16 cellular contexts compared by ENCODE assay signal in the genomic region with DNA sequence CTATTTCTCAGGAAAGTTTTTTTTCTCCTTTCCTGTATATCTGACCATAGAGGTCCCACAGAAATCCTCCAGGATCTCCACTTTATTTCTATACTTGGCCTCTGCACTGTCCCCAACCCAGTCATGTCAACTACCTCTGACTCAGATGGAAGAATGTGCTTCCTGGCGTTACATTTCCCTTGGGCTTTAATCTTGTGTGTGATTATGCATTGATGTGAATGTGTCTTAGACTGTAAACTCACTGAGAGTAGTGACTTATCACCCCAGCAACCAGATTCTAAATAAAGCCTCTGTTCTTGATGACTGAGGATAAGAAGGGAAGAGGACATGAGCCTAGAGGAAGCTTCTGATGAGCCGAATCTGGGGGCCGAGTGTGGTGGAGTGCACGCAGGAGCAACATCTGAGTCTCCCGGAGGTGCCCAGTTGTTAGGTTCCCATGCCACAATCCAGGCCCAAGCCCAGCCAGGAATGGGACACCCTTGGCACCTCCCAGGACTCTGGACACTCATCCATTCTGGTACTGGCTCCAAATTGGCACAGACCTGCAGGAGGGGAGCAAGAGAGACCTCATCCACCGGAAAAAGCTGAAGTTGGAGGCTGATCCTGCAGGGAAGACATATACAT. TPM values are rescaled to one million over a fixed set of nuclear protein-coding genes. Genes with fewer than 3 reads are reported as not detected.
DNase-seq lines count a peak whose midpoint lies in the region; ATAC-seq and TF ChIP-seq lines count a peak whose summit lies in the region.
"Had no signal": no experiment of that assay in that cellular context is flagged by ENCODE, and none has a peak within 500 bp of the region (broad histone marks: within the 10 kb centered on the region; RNA-seq: fewer than 3 reads in every experiment).

No MANE protein-coding gene starts in this region.

- intact Hi-C loops in A673 (cut with micrococcal nuclease; ENCODE audit: unreplicated experiment): no loop called here

- BruUV-seq in A673 (replicated peaks; lab: Mats Ljungman, UMichigan): no TSS peak

- no peaks in the 10 kb centered on the region for H3K36me3 ChIP-seq in A673 (ENCODE audit: insufficient read depth, low read length, poor library complexity, severe bottlenecking)
- no peaks in the 10 kb centered on the region for H3K36me3 ChIP-seq in GM23248 (ENCODE audit: low read depth)
- H3K36me3 ChIP-seq in gastroesophageal sphincter: no peaks in the 10 kb centered on the region
- H3K36me3 ChIP-seq: sigmoid colon had no signal

- peak overlapping the region; percentile 46 for H3K4me2 ChIP-seq in GM23248 (ENCODE audit: unreplicated experiment)

- H3K27me3 ChIP-seq in A673 (replicated peaks; ENCODE audit: insufficient read depth, low read depth, low read length, poor library complexity) (no peaks in the 10 kb centered on the region), GM23248 (replicated peaks; ENCODE audit: insufficient read depth) (no peaks in the 10 kb centered on the region), gastroesophageal sphincter (no peaks in the 10 kb centered on the region)
- H3K27me3 ChIP-seq: sigmoid colon had no signal

- TF ChIP-seq POLR2A in gastroesophageal sphincter (IDR thresholded peaks at IDR 0.05): no peak

- DNase-seq in A673 (ENCODE audit: low spot score) (peak; percentile 74), GM23248 (peak; percentile 89), astrocyte of the hippocampus (ENCODE audit: low read depth, low spot score) (peak; percentile 31), iris pigment epithelial cell (ENCODE audit: low read depth) (peak; percentile 56)
- DNase-seq in activated CD4-positive, CD25-positive, alpha-beta regulatory T cell treated with anti-CD3 and anti-CD28 coated beads, Interleukin-2, amount 50 U/mL, for 72 hours: no peak
- DNase-seq: activated naive CD4-positive, alpha-beta T cell treated with Interleukin-2 at 50 U/mL for 16 hours; DMS 273 treated with DMSO at 0.1 percent for 48 hours; hypothalamus; NCI-H1930; NCI-H526; sigmoid colon had no signal

- no peaks in the 10 kb centered on the region for H3K4me1 ChIP-seq in A673 (ENCODE audit: insufficient read depth, low read length, poor library complexity, severe bottlenecking)
- H3K4me1 ChIP-seq in GM23248 (ENCODE audit: insufficient read depth): peaks cover 12% of the 10 kb centered on the region
- no peaks in the 10 kb centered on the region for H3K4me1 ChIP-seq in gastroesophageal sphincter
- H3K4me1 ChIP-seq: sigmoid colon had no signal

- WGBS in GM23248 (ENCODE audit: low coverage in 1 of 2, low lambda C conversion rate in 2 of 2, missing lambda C conversion rate in 2 of 2), 2 experiments: 53 to 57% methylated on average over 6 of the region's 6 CpGs
- WGBS in gastroesophageal sphincter (ENCODE audit: low coverage in 1 of 2), 2 donors: 18 to 30% methylated on average over 1 to 2 of the region's 6 CpGs

- H4K20me1 ChIP-seq in GM23248 (ENCODE audit: insufficient read depth): no peaks in the 10 kb centered on the region

- CTCF ChIA-PET in A673 (lab: Charles Lee): no interaction called here

- H3K9me2 ChIP-seq in GM23248 (ENCODE audit: insufficient read depth): no peaks in the 10 kb centered on the region

- no peaks in the 10 kb centered on the region for H3K79me2 ChIP-seq in GM23248 (ENCODE audit: insufficient read depth)

- H2AFZ ChIP-seq in GM23248: no peak overlapping the region

- TF ChIP-seq CTCF in A673 (conservative IDR thresholded peaks at IDR 0.05; ENCODE audit: low read depth, low read length): no peak
- no peak for TF ChIP-seq CTCF in gastroesophageal sphincter (IDR thresholded peaks at IDR 0.05)

- no peak overlapping the region for H3K27ac ChIP-seq in A673 (ENCODE audit: low read depth, low read length, poor library complexity, severe bottlenecking)
- peak overlapping the region; percentile 75 for H3K27ac ChIP-seq in GM23248
- no peak overlapping the region for H3K27ac ChIP-seq in gastroesophageal sphincter
- H3K27ac ChIP-seq: sigmoid colon had no signal

- H3F3A ChIP-seq in GM23248 (ENCODE audit: insufficient read depth): peaks cover 13% of the 10 kb centered on the region

- H3K4me3 ChIP-seq in A673 (ENCODE audit: low read depth, low read length, poor library complexity, severe bottlenecking): no peak overlapping the region
- no peak overlapping the region for H3K4me3 ChIP-seq in GM23248
- H3K4me3 ChIP-seq in gastroesophageal sphincter: no peak overlapping the region
- H3K4me3 ChIP-seq: sigmoid colon had no signal

- H3K9ac ChIP-seq in GM23248: peak overlapping the region; percentile 47; the same call in 1 of the 2 replicates

- H3K9me3 ChIP-seq in A673 (ENCODE audit: low read depth, low read length, poor library complexity, severe bottlenecking): no peaks in the 10 kb centered on the region
- H3K9me3 ChIP-seq in GM23248 (ENCODE audit: low read depth): no peaks in the 10 kb centered on the region
- H3K9me3 ChIP-seq in gastroesophageal sphincter: peaks cover 0 to 4% (median 0%) of the 10 kb centered on the region in 3 donors

- in situ Hi-C loops in GM23248 (cut with MboI): no loop called here

- no peak for TF ChIP-seq EP300 in gastroesophageal sphincter (IDR thresholded peaks at IDR 0.05)

- ATAC-seq in GM21447 (IDR thresholded peaks at IDR 0.05; ENCODE audit: unreplicated experiment): no peak
- no peak for ATAC-seq in gastroesophageal sphincter
- no peak for ATAC-seq in HG02870 (IDR thresholded peaks at IDR 0.05; ENCODE audit: unreplicated experiment)
- ATAC-seq: HCT116; stimulated activated memory B cell treated with anti-CD40 and anti-IgM and Interleukin-4, amounts not matched to agents 10 μg/mL and 1 μg/mL and 100 μg/mL, for 72 hours had no signal

- POLR2A ChIA-PET in A673 (lab: Charles Lee; ENCODE audit: low non-redundant PET): no interaction called here

RNA-seq across cellular contexts. Expression of gene HEG1, which starts 32.1 kb away (rescaled TPM):
- total RNA-seq in A673 (2021) (31.8 and 34.3 TPM in 2 replicates), gastroesophageal sphincter (10 to 100 TPM; 55.9 to 85.5 (median 78.9) TPM)
- 116 and 137 TPM in 2 replicates for total RNA-seq in GM23248 (2014; rRNA removed; shearing (Covaris generic))
- 32.0 and 32.1 TPM in 2 replicates for polyA plus RNA-seq in GM23248 (2016; fragmentation: Nextera tagmentation; extraction: Ambion mirVana)
